ENCODE assay signal across 8 cellular contexts in genomic region chr16:1363501-1364041, GRCh38. TPM values are rescaled to one million over a fixed set of nuclear protein-coding genes. Genes with fewer than 3 reads are reported as not detected.
DNase-seq lines count a peak whose midpoint lies in the region; ATAC-seq, FAIRE-seq and TF ChIP-seq lines count a peak whose summit lies in the region.

No MANE protein-coding gene starts in this region.

- ATAC-seq in foreskin keratinocyte (peak; percentile 75), psoas muscle (peak; percentile 84 to 92 (median 90)), GM19351 (IDR thresholded peaks at IDR 0.05; ENCODE audit: unreplicated experiment) (no peak)

- FAIRE-seq in GM19239 (lab: Jason Lieb, UNC): no peak

- peaks cover 40% of the 10 kb centered on the region; the same call in 1 of the 2 replicates for H3F3A ChIP-seq in PC-9 (ENCODE audit: insufficient read depth, low read depth)

- H3K4me3 ChIP-seq in AG09309 (ENCODE audit: control insufficient read depth, low read depth, low read length) (no peak overlapping the region), PC-9 (no peak overlapping the region), psoas muscle (no peak overlapping the region)

- no peaks in the 10 kb centered on the region for H3K27me3 ChIP-seq in PC-9 (ENCODE audit: insufficient read depth, low read depth)
- H3K27me3 ChIP-seq in foreskin keratinocyte: no peaks in the 10 kb centered on the region
- no peaks in the 10 kb centered on the region for H3K27me3 ChIP-seq in psoas muscle (ENCODE audit: insufficient read depth in 3 of 3, low read length in 2 of 3)

- peaks cover 32% of the 10 kb centered on the region for H3K79me2 ChIP-seq in PC-9 (ENCODE audit: low read depth)

- intact Hi-C loops in PC-9 (cut with micrococcal nuclease; ENCODE audit: unreplicated experiment) (no loop called here), psoas muscle (cut with DNase I) (loop anchor here in 1 of 2 donors (5.0 kb wide), 1 partner anchor 54 kb away; no protein-coding TSS in a partner anchor)

- H3K9me3 ChIP-seq in PC-9 (ENCODE audit: insufficient read depth, low read depth) (no peaks in the 10 kb centered on the region), psoas muscle (no peaks in the 10 kb centered on the region)

- H3K4me2 ChIP-seq in PC-9: no peak overlapping the region

- WGBS in psoas muscle, 3 donors: 35 to 41% (median 40%) methylated on average over 17 to 18 of the region's 18 CpGs

- peak; percentile 70 for TF ChIP-seq CTCF in AG09309 (IDR thresholded peaks at IDR 0.05; ENCODE audit: control insufficient read depth, insufficient read depth, low read depth, low read length, missing control alignments)
- TF ChIP-seq CTCF in PC-9 (conservative IDR thresholded peaks at IDR 0.05): peak; percentile 75
- TF ChIP-seq CTCF in foreskin keratinocyte (conservative IDR thresholded peaks at IDR 0.05): peak; percentile 88
- TF ChIP-seq CTCF in psoas muscle (IDR thresholded peaks at IDR 0.05): peak; percentile 79

- H3K9me2 ChIP-seq in PC-9 (ENCODE audit: insufficient read depth): no peaks in the 10 kb centered on the region

- CTCF ChIA-PET in PC-9 (lab: Charles Lee): interaction anchor here (0.5 kb wide), 1 partner anchor 8 kb away, joined by 4 read pairs; no protein-coding TSS in a partner anchor

- peaks cover 28% of the 10 kb centered on the region for H4K20me1 ChIP-seq in PC-9 (ENCODE audit: insufficient read depth)

- H3K27ac ChIP-seq in PC-9 (no peak overlapping the region), foreskin keratinocyte (no peak overlapping the region), psoas muscle (no peak overlapping the region)

- H3K4me1 ChIP-seq in PC-9 (replicated peaks; ENCODE audit: insufficient read depth): peaks cover under 1% of the 10 kb centered on the region
- H3K4me1 ChIP-seq in foreskin keratinocyte: no peaks in the 10 kb centered on the region
- no peaks in the 10 kb centered on the region for H3K4me1 ChIP-seq in psoas muscle

- POLR2A ChIA-PET in PC-9 (lab: Charles Lee; ENCODE audit: unreplicated experiment): interaction anchor here (0.6 kb wide), 1 partner anchor 1319 kb away, joined by 4 read pairs; the partner anchor contains the start of gene KCTD5

- BruUV-seq in PC-9 (replicated peaks; lab: Mats Ljungman, UMichigan): no TSS peak

- H2AFZ ChIP-seq in PC-9: no peak overlapping the region

- DNase-seq in AG09309 (ENCODE audit: low read depth) (no peak), GM19239 (ENCODE audit: insufficient read length, low spot score) (peak; percentile 60), PC-9 (peak in 1 of 2 experiments; percentile 67), foreskin keratinocyte (peak in 1 of 2 donors; percentile 29), psoas muscle (peak; percentile 62 to 84), GOT3 (lab: John Stamatoyannopoulos, UW) (no peak)
- DNase-seq in activated T-helper 1 cell treated with anti-CD3 and anti-CD28 coated beads, Interleukin-2, amount 50 U/mL, for 16 hours (ENCODE audit: low read depth in 1 of 2, low spot score in 1 of 2): peak; percentile 52 to 57

- peaks cover 19% of the 10 kb centered on the region for H3K36me3 ChIP-seq in PC-9 (ENCODE audit: low read depth)
- peaks cover 6 to 93% of the 10 kb centered on the region in 2 donors for H3K36me3 ChIP-seq in psoas muscle (ENCODE audit: insufficient read depth in 1 of 2, low read depth in 1 of 2)

RNA-seq across cellular contexts. Expression of gene GNPTG, which starts 11.8 kb away (rescaled TPM):
- total RNA-seq in PC-9 (2021) (40.6 and 50.7 TPM in 2 replicates), foreskin keratinocyte (18.8 and 21.6 TPM in 2 replicates), psoas muscle (10 to 100 TPM; 27.9 to 36.6 (median 32.5) TPM)
- polyA plus RNA-seq in foreskin keratinocyte (34.1 and 40.3 TPM in 2 replicates), psoas muscle (10 to 100 TPM; 29.5 to 31.2 (median 30.7) TPM)

RNA-seq across cellular contexts. Expression of gene TSR3, which starts 11.9 kb away (rescaled TPM):
- total RNA-seq in PC-9 (2021) (69.5 and 108 TPM in 2 replicates), foreskin keratinocyte (73.7 and 80.1 TPM in 2 replicates), psoas muscle (10 to 100 TPM; 40.0 to 55.3 (median 43.2) TPM)
- polyA plus RNA-seq in foreskin keratinocyte (117 and 119 TPM in 2 replicates), psoas muscle (100 to 1,000 TPM in 2 of 3 donors, 10 to 100 TPM in 1; 55.1 to 109 (median 107) TPM)

RNA-seq across cellular contexts. Expression of gene BAIAP3, which starts 30.1 kb away (rescaled TPM):
- total RNA-seq in PC-9 (2021) (35.0 and 47.3 TPM in 2 replicates), foreskin keratinocyte (0.07 and 0.27 TPM in 2 replicates), psoas muscle (1 to 10 TPM in 3 of 4 donors, under 1 TPM in 1; 0.38 to 3.5 (median 1.9) TPM)
- polyA plus RNA-seq in foreskin keratinocyte (0.04 and 0.08 TPM in 2 replicates), psoas muscle (1 to 10 TPM in 1 of 3 donors, under 1 TPM in 2; 0.62 to 1.1 (median 0.79) TPM)

RNA-seq across cellular contexts. Expression of gene UNKL, which starts 50.9 kb away (rescaled TPM):
- total RNA-seq in PC-9 (2021) (111 and 112 TPM in 2 replicates), foreskin keratinocyte (3.6 and 4.3 TPM in 2 replicates), psoas muscle (10 to 100 TPM; 21.9 to 41.0 (median 34.2) TPM)
- polyA plus RNA-seq in foreskin keratinocyte (2.0 and 2.1 TPM in 2 replicates), psoas muscle (10 to 100 TPM; 17.3 to 58.7 (median 19.2) TPM)

RNA-seq across cellular contexts. Expression of gene UBE2I, which starts 54.1 kb away (rescaled TPM):
- total RNA-seq in PC-9 (2021): 218 and 271 TPM in 2 replicates
- total RNA-seq in foreskin keratinocyte: 76.7 and 101 TPM in 2 replicates
- polyA plus RNA-seq in foreskin keratinocyte: 155 and 172 TPM in 2 replicates
- 10 to 100 TPM; 46.2 to 71.7 (median 56.0) TPM for total RNA-seq in psoas muscle
- polyA plus RNA-seq in psoas muscle: 100 to 1,000 TPM in 1 of 3 donors, 10 to 100 TPM in 2; 49.8 to 101 (median 55.6) TPM

Comparison
In these comparisons a context has a peak if more than half of its experiments do, and no peak if none do; other contexts are left out.
1. DNase-seq: peak in GM19239 (single experiment), activated T-helper 1 cell treated with anti-CD3 and anti-CD28 coated beads, Interleukin-2, amount 50 U/mL, for 16 hours (2 of 2) and psoas muscle (2 of 2); none in AG09309 (single experiment) and GOT3 (single experiment).
2. Peak in every context shown above with its lines, with median percentiles within 50 percentile points of each other: CTCF ChIP-seq.